In the genomic region with DNA sequence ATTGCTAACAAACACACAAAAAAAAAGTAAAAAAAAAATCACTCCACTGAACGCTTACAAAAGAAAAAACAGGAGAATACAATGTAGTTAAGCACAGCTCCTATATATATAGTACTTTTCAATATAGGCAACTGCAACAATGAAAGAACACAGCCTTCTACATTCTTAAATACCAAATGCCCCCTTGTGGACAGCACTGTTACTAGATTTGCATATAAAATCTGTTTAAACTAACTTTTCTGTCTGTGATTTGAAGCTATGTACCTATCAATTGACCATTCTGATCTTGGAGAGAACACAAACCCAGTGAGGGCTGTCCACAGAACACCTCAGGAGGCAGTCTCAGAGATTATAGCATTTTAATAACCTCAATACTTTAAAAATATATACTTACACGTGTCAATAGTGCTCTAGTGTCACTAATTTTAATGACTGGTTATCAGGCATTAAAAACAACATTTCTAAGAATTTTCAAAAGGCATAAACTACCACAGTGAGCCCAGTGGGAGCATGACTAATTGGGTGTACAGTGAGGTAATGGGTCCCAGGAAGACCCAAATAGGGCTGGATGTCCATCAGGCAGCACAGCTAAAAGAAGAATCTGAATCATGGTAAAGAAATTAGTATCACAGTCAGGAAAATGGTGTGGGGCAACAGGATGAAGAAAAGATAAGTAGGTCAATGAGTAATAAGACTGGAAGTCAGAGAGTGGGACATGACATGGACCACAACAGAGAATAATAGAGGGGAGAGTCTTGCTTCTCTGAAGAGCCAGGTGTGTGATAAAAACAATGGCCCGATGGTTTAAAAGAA, we compare ENCODE assay signal across 8 cellular contexts. TPM values are rescaled to one million over a fixed set of nuclear protein-coding genes. Genes with fewer than 3 reads are reported as not detected.
DNase-seq lines count a peak whose midpoint lies in the region; ATAC-seq, FAIRE-seq and TF ChIP-seq lines count a peak whose summit lies in the region.

No MANE protein-coding gene starts in this region.

- TF ChIP-seq EP300 in GM12878 (IDR thresholded peaks at IDR 0.05; ENCODE audit: borderline replicate concordance in 1 of 2, control insufficient read depth in 1 of 2, low read depth in 2 of 2, low read length in 2 of 2): no peak

- no peak for TF ChIP-seq POLR2A in GM12878 (IDR thresholded peaks at IDR 0.05; ENCODE audit: low read depth, low read length)

- H3K79me2 ChIP-seq in GM23248 (ENCODE audit: insufficient read depth) (no peaks in the 10 kb centered on the region), GM12878 (ENCODE audit: control insufficient read depth, insufficient read depth, low read length) (no peaks in the 10 kb centered on the region)

- H3K27ac ChIP-seq in GM23248: no peak overlapping the region
- H3K27ac ChIP-seq in GM12878 (ENCODE audit: control insufficient read depth, insufficient read depth): no peak overlapping the region
- H3K27ac ChIP-seq in aorta (ENCODE audit: low read depth in 1 of 2, low read length in 2 of 2): no peak overlapping the region

- peak; percentile 69 for TF ChIP-seq RAD21 in GM12878 (IDR thresholded peaks at IDR 0.05; ENCODE audit: insufficient read depth, low read depth, low read length)

- in situ Hi-C loops in GM23248 (cut with MboI): loop anchor here (5.0 to 25.0 kb wide), 2 partner anchors 298 to 462 kb away; no protein-coding TSS in a partner anchor
- in situ Hi-C loops in GM12878 (cut with MboI): loop anchor here (5.0 kb wide), 1 partner anchor 298 kb away; no protein-coding TSS in a partner anchor

- peak overlapping the region; percentile 9; the same call in 1 of the 2 replicates for H3K9ac ChIP-seq in GM23248
- no peak overlapping the region for H3K9ac ChIP-seq in GM12878 (ENCODE audit: control insufficient read depth, insufficient read depth, low read length)

- H3K9me2 ChIP-seq in GM23248 (ENCODE audit: insufficient read depth): no peaks in the 10 kb centered on the region

- H3K4me2 ChIP-seq in GM23248 (ENCODE audit: unreplicated experiment): peak overlapping the region; percentile 2
- no peak overlapping the region for H3K4me2 ChIP-seq in GM12878 (ENCODE audit: control insufficient read depth, insufficient read depth)

- peak; percentile 36 to 55 (median 45); a peak in 5 of 6 replicates for TF ChIP-seq CTCF in GM12878 (IDR thresholded peaks at IDR 0.05 in 2 of 3, conservative IDR thresholded peaks at IDR 0.05 in 1 of 3; ENCODE audit: control insufficient read depth in 2 of 3, extremely low read depth in 1 of 3, insufficient read depth in 1 of 3, low read depth in 3 of 3, low read length in 3 of 3)

- POLR2A ChIA-PET in GM12878 (lab: Charles Lee): interaction anchor here (1.4 kb wide), 1 partner anchor 10 kb away, joined by 3 read pairs; no protein-coding TSS in a partner anchor

- BruUV-seq in GM12878 (replicated peaks; lab: Mats Ljungman, UMichigan): no TSS peak

- H3K9me3 ChIP-seq in GM23248 (ENCODE audit: low read depth): no peaks in the 10 kb centered on the region
- H3K9me3 ChIP-seq in GM12878 (replicated peaks; ENCODE audit: control insufficient read depth, insufficient read depth, low read length): no peaks in the 10 kb centered on the region
- no peaks in the 10 kb centered on the region for H3K9me3 ChIP-seq in aorta (ENCODE audit: control insufficient read depth, low read length)

- H2AFZ ChIP-seq in GM23248 (no peak overlapping the region), GM12878 (ENCODE audit: control insufficient read depth, low read depth, low read length) (no peak overlapping the region)

- 56 to 59% methylated on average over 3 of the region's 3 CpGs for WGBS in GM23248 (ENCODE audit: low coverage in 1 of 2, low lambda C conversion rate in 2 of 2, missing lambda C conversion rate in 2 of 2), 2 experiments
- WGBS in GM12878 (ENCODE audit: insufficient coverage, insufficient replicate concordance, low lambda C conversion rate, missing lambda C conversion rate): 12% methylated on average over 3 of the region's 3 CpGs
- 56 to 60% methylated on average over 3 of the region's 3 CpGs for WGBS in aorta, 2 donors

- RAD21 ChIA-PET in GM12878 (lab: Charles Lee; ENCODE audit: unreplicated experiment): interaction anchor here (0.9 to 6.2 kb wide), 6 partner anchors 11 to 297 kb away, joined by 3 to 81 read pairs (median 4); no protein-coding TSS in a partner anchor

- FAIRE-seq in GM12878 (lab: Jason Lieb, UNC): no peak

- H3K27me3 ChIP-seq in GM23248 (replicated peaks; ENCODE audit: insufficient read depth) (no peaks in the 10 kb centered on the region), GM12878 (replicated peaks in 1 of 2; ENCODE audit: control insufficient read depth in 2 of 2, insufficient read depth in 2 of 2, low read length in 1 of 2) (no peaks in the 10 kb centered on the region), aorta (ENCODE audit: control insufficient read depth in 1 of 2, insufficient read depth in 2 of 2, low read length in 1 of 2) (no peaks in the 10 kb centered on the region)

- H4K20me1 ChIP-seq in GM23248 (ENCODE audit: insufficient read depth) (no peaks in the 10 kb centered on the region), GM12878 (ENCODE audit: control insufficient read depth, insufficient read depth) (no peaks in the 10 kb centered on the region)

- no peaks in the 10 kb centered on the region for H3K36me3 ChIP-seq in GM23248 (ENCODE audit: low read depth)
- no peaks in the 10 kb centered on the region for H3K36me3 ChIP-seq in GM12878 (ENCODE audit: control insufficient read depth in 2 of 2, insufficient read depth in 2 of 2, low read length in 1 of 2)
- H3K36me3 ChIP-seq in aorta (ENCODE audit: control insufficient read depth in 1 of 2, insufficient read depth in 2 of 2, low read length in 1 of 2): no peaks in the 10 kb centered on the region

- peak; percentile 69 for ATAC-seq in GM12878
- ATAC-seq in aorta (ENCODE audit: low FRiP score): peak; percentile 68
- no peak for ATAC-seq in GM18502 (IDR thresholded peaks at IDR 0.05; ENCODE audit: poor library complexity, unreplicated experiment)
- ATAC-seq in HG03175 (IDR thresholded peaks at IDR 0.05; ENCODE audit: unreplicated experiment): no peak

- intact Hi-C loops in GM12878 (cut with micrococcal nuclease; ENCODE audit: unreplicated experiment) (loop anchor here (1.0 kb wide), 1 partner anchor 297 kb away; no protein-coding TSS in a partner anchor), aorta (cut with DNase I) (loop anchor here (1.0 to 2.0 kb wide), 2 partner anchors 297 kb away; no protein-coding TSS in a partner anchor)

- H3K4me3 ChIP-seq in GM23248: no peak overlapping the region
- H3K4me3 ChIP-seq in GM12878: no peak overlapping the region
- H3K4me3 ChIP-seq in aorta (ENCODE audit: low read length in 2 of 2): no peak overlapping the region

- peaks cover 5% of the 10 kb centered on the region for H3K4me1 ChIP-seq in GM23248 (ENCODE audit: insufficient read depth)
- H3K4me1 ChIP-seq in GM12878 (ENCODE audit: control insufficient read depth, insufficient read depth, low read length): no peaks in the 10 kb centered on the region
- H3K4me1 ChIP-seq in aorta (ENCODE audit: control insufficient read depth in 1 of 2, insufficient read depth in 2 of 2, low read length in 2 of 2): no peaks in the 10 kb centered on the region

- SMC1A ChIA-PET in GM12878 (lab: Charles Lee; ENCODE audit: uncharacterized antibody, unreplicated experiment): interaction anchor here (0.9 to 4.4 kb wide), 6 partner anchors 11 to 297 kb away, joined by 3 to 59 read pairs (median 4); no protein-coding TSS in a partner anchor

- CTCF ChIA-PET in GM12878 (lab: Yijun Ruan, JAX): interaction anchor here (0.6 to 6.4 kb wide), 21 partner anchors 8 to 372 kb away, joined by 3 to 122 read pairs (median 4); partner anchors contain the start of gene SPART

- H3F3A ChIP-seq in GM23248 (ENCODE audit: insufficient read depth): no peaks in the 10 kb centered on the region

- DNase-seq in AG08395 (ENCODE audit: low spot score) (peak; percentile 36), GM23248 (peak; percentile 83), NCI-H345 treated with DMSO at 0.1 percent for 48 hours (lab: John Stamatoyannopoulos, UW; ENCODE audit: unreplicated experiment) (peak; percentile 39), GM12878 (ENCODE audit: low read depth, low spot score) (no peak), left kidney (ENCODE audit: low read depth, low spot score) (peak; percentile 77), aorta (no peak)

TF ChIP-seq in GM12878, 131 proteins besides CTCF, POLR2A, EP300 and RAD21 (continues in another document):
- no peak for TF ChIP-seq EGR1 (IDR thresholded peaks at IDR 0.05; ENCODE audit: borderline replicate concordance in 1 of 2, low read depth in 2 of 2, low read length in 2 of 2)
- TF ChIP-seq CHD1 (IDR thresholded peaks at IDR 0.05; ENCODE audit: low read depth, low read length): no peak
- peak; percentile 28; the same call in 1 of the 3 replicates for TF ChIP-seq POU2F2 (IDR thresholded peaks at IDR 0.05; ENCODE audit: borderline replicate concordance, low read depth, low read length)

RNA-seq across cellular contexts. Expression of gene CCDC169, which starts 22.2 kb away (rescaled TPM):
- 0.22 and 0.25 TPM in 2 replicates for total RNA-seq in GM23248 (2014; rRNA removed; shearing (Covaris generic))
- 0.63 and 0.79 TPM in 2 replicates for polyA plus RNA-seq in GM23248 (2016; fragmentation: Nextera tagmentation; extraction: Ambion mirVana)
- total RNA-seq in GM12878 (2013; cell fraction: nucleolus; rRNA removed): 0.23 TPM in 1 of 2 replicates, not detected in the other
- 0.22 TPM in 1 of 2 replicates, not detected in the other for total RNA-seq in GM12878 (2014; rRNA removed)
- total RNA-seq in GM12878 (2014; rRNA removed; fragmentation: Illumina TruSeq; extraction: Trizol): 0.13 TPM in 1 of 2 replicates, not detected in the other
- not detected in 2 replicates for total RNA-seq in GM12878 (2021)
- polyA plus RNA-seq in GM12878 (2011; ENCODE audit: low read depth): not detected
- polyA plus RNA-seq in GM12878 (2011; rRNA removed): 1.4 and 1.7 TPM in 2 replicates
- polyA plus RNA-seq in GM12878 (2011; cell fraction: cytosol; rRNA removed): 0.38 and 0.46 TPM in 2 replicates
- 1.5 TPM in 2 replicates for polyA plus RNA-seq in GM12878 (2011; cell fraction: nucleus; rRNA removed)
- polyA plus RNA-seq in GM12878 (2012): not detected in 2 replicates
- polyA plus RNA-seq in GM12878 (2014; fragmentation: Illumina TruSeq; extraction: Trizol): 0.24 TPM in 1 of 2 replicates, not detected in the other
- under 1 TPM; 0.13 to 0.37 TPM for polyA plus RNA-seq in GM12878 (2014; fragmentation: Nextera tagmentation; extraction: Ambion mirVana)
- not detected in 2 replicates for polyA plus RNA-seq in GM12878 (2014; rRNA removed)
- polyA plus RNA-seq in GM12878 (2016; fragmentation: Nextera tagmentation; extraction: Ambion mirVana): under 1 TPM in 1 of 2 experiments, not detected in 1; 0.25 TPM
- polyA minus RNA-seq in GM12878 (2011; rRNA and poly(A)+ RNA removed): 0.80 and 0.82 TPM in 2 replicates
- not detected in 2 replicates for polyA minus RNA-seq in GM12878 (2011; cell fraction: cytosol; rRNA and poly(A)+ RNA removed)
- 1.1 and 2.1 TPM in 2 replicates for polyA minus RNA-seq in GM12878 (2011; cell fraction: nucleus; rRNA and poly(A)+ RNA removed)
- total RNA-seq in aorta: 1 to 10 TPM in 1 of 2 donors, under 1 TPM in 1; 0.55 to 1.5 TPM
- polyA plus RNA-seq in aorta: under 1 TPM in 1 of 2 donors, not detected in 1; 0.28 TPM

Comparison
In these comparisons a context has a peak if more than half of its experiments do, and no peak if none do; other contexts are left out.
1. DNase-seq: peak in AG08395 (single experiment), GM23248 (single experiment), NCI-H345 treated with DMSO at 0.1 percent for 48 hours (single experiment) and left kidney (single experiment); none in GM12878 (single experiment) and aorta (0 of 2).
2. ATAC-seq: peak in GM12878 (single experiment) and aorta (single experiment); none in GM18502 (single experiment) and HG03175 (single experiment).